ENCODE assay signal across 9 cellular contexts in genomic region chr16:53372942-53373871, GRCh38.
DNase-seq lines count a peak whose midpoint lies in the region; ATAC-seq and TF ChIP-seq lines count a peak whose summit lies in the region.
"Had no signal": no experiment of that assay in that cellular context is flagged by ENCODE, and none has a peak within 500 bp of the region (broad histone marks: within the 10 kb centered on the region; RNA-seq: fewer than 3 reads in every experiment).

No MANE protein-coding gene starts in this region.

- peak; percentile 95 for DNase-seq in DMS53 (lab: John Stamatoyannopoulos, UW)
- peak; percentile 22 for DNase-seq in NCI-H1092 (lab: John Stamatoyannopoulos, UW)
- peak; percentile 34 to 51 (median 39) for DNase-seq in immature natural killer cell
- DNase-seq in stimulated activated CD8-positive, alpha-beta memory T cell treated with anti-CD3 and anti-CD28 coated beads, Interleukin-15, amount 100 ng/mL, for 24 hours (ENCODE audit: low read depth), result peak; percentile 48
- no peak for DNase-seq in GM23248
- no peak for DNase-seq in cerebellar nuclear complex (lab: John Stamatoyannopoulos, UW)
- no peak for DNase-seq in osteocyte (ENCODE audit: extremely low spot score, unreplicated experiment)

- H3K4me1 Mint-ChIP-seq in activated T-helper 17 cell treated with anti-CD3 and anti-CD28 coated beads, Interleukin-2, amount 50 U/mL, for 72 hours, result peaks cover 8% of the 10 kb centered on the region
- H3K4me1 Mint-ChIP-seq in immature natural killer cell (peaks cover 0 to 6% of the 10 kb centered on the region in 2 donors), osteocyte (ENCODE audit: unreplicated experiment) (no peaks in the 10 kb centered on the region)

- peak overlapping the region; percentile 84 for H3K27ac Mint-ChIP-seq in activated T-helper 17 cell treated with anti-CD3 and anti-CD28 coated beads, Interleukin-2, amount 50 U/mL, for 72 hours
- peak overlapping the region in 1 of 6 donors; percentile 42 for H3K27ac Mint-ChIP-seq in immature natural killer cell
- H3K27ac Mint-ChIP-seq in osteocyte (ENCODE audit: unreplicated experiment), result no peak overlapping the region

- no peak overlapping the region for H3K9ac ChIP-seq in GM23248

- H3F3A ChIP-seq in GM23248 (ENCODE audit: insufficient read depth), result no peaks in the 10 kb centered on the region

- H3K36me3 Mint-ChIP-seq in activated T-helper 17 cell treated with anti-CD3 and anti-CD28 coated beads, Interleukin-2, amount 50 U/mL, for 72 hours (ENCODE audit: low read depth), result no peaks in the 10 kb centered on the region
- H3K36me3 Mint-ChIP-seq in immature natural killer cell (peaks cover 0 to 5% (median 0%) of the 10 kb centered on the region in 3 donors), osteocyte (ENCODE audit: unreplicated experiment) (no peaks in the 10 kb centered on the region)

- H3K9me2 ChIP-seq in GM23248 (ENCODE audit: insufficient read depth), result no peaks in the 10 kb centered on the region

- H3K4me1 ChIP-seq in GM23248 (ENCODE audit: insufficient read depth), result no peaks in the 10 kb centered on the region

- H3K4me2 ChIP-seq in GM23248 (ENCODE audit: unreplicated experiment), result no peak overlapping the region

- TF ChIP-seq CTCF in osteocyte (IDR thresholded peaks at IDR 0.05), result no peak

- no peaks in the 10 kb centered on the region for H3K9me3 ChIP-seq in GM23248 (ENCODE audit: low read depth)

- no peaks in the 10 kb centered on the region for H4K20me1 ChIP-seq in GM23248 (ENCODE audit: insufficient read depth)

- H3K4me3 Mint-ChIP-seq in activated T-helper 17 cell treated with anti-CD3 and anti-CD28 coated beads, Interleukin-2, amount 50 U/mL, for 72 hours, result no peak overlapping the region
- no peak overlapping the region for H3K4me3 Mint-ChIP-seq in immature natural killer cell
- H3K4me3 Mint-ChIP-seq in osteocyte (ENCODE audit: unreplicated experiment), result no peak overlapping the region

- no peaks in the 10 kb centered on the region for H3K27me3 Mint-ChIP-seq in activated T-helper 17 cell treated with anti-CD3 and anti-CD28 coated beads, Interleukin-2, amount 50 U/mL, for 72 hours
- peaks cover 3 to 6% (median 6%) of the 10 kb centered on the region in 3 donors for H3K27me3 Mint-ChIP-seq in immature natural killer cell (ENCODE audit: low read depth in 3 of 3)
- peaks cover 18% of the 10 kb centered on the region for H3K27me3 Mint-ChIP-seq in osteocyte (ENCODE audit: unreplicated experiment)

- H3K79me2 ChIP-seq in GM23248 (ENCODE audit: insufficient read depth), result no peaks in the 10 kb centered on the region

- no peak overlapping the region for H3K4me3 ChIP-seq in GM23248

- H3K27me3 ChIP-seq in GM23248 (replicated peaks; ENCODE audit: insufficient read depth), result peaks cover 37% of the 10 kb centered on the region

- WGBS in GM23248 (ENCODE audit: low coverage in 1 of 2, low lambda C conversion rate in 2 of 2, missing lambda C conversion rate in 2 of 2), 2 experiments, result 21 to 22% methylated on average over 60 to 61 of the region's 62 CpGs

- in situ Hi-C loops in GM23248 (cut with MboI), result no loop called here

- peak; percentile 98 for ATAC-seq in activated T-helper 17 cell treated with anti-CD3 and anti-CD28 coated beads, Interleukin-2, amount 50 U/mL, for 72 hours (replicated peaks)

- H3K27ac ChIP-seq in GM23248, result no peak overlapping the region
- H3K27ac ChIP-seq: epithelial cell of prostate had no signal

- no peaks in the 10 kb centered on the region for H3K9me3 Mint-ChIP-seq in activated T-helper 17 cell treated with anti-CD3 and anti-CD28 coated beads, Interleukin-2, amount 50 U/mL, for 72 hours
- H3K9me3 Mint-ChIP-seq in immature natural killer cell (no peaks in the 10 kb centered on the region), osteocyte (ENCODE audit: unreplicated experiment) (no peaks in the 10 kb centered on the region)

- H2AFZ ChIP-seq in GM23248, result no peak overlapping the region

- no peaks in the 10 kb centered on the region for H3K36me3 ChIP-seq in GM23248 (ENCODE audit: low read depth)

Comparison
In these comparisons a context has a peak if more than half of its experiments do, and no peak if none do; other contexts are left out.
1. DNase-seq: peak in DMS53 (single experiment), NCI-H1092 (single experiment), immature natural killer cell (3 of 3) and stimulated activated CD8-positive, alpha-beta memory T cell treated with anti-CD3 and anti-CD28 coated beads, Interleukin-15, amount 100 ng/mL, for 24 hours (single experiment); none in GM23248 (single experiment), cerebellar nuclear complex (0 of 2) and osteocyte (single experiment).